In genomic region chr14:104194016-104194415, GRCh38 we compare ENCODE assay signal across 30 cellular contexts.
"Had no signal": no experiment of that assay in that cellular context is flagged by ENCODE, and none has a peak within 500 bp of the region (broad histone marks: within the 10 kb centered on the region; RNA-seq: fewer than 3 reads in every experiment).

No MANE protein-coding gene starts in this region.

- H3K4me1 Mint-ChIP-seq: activated naive CD4-positive, alpha-beta T cell treated with anti-CD3 and anti-CD28 coated beads, Interleukin-2, amount 10 ng/mL, durations not matched to agents 7 days and 5 days; central memory CD8-positive, alpha-beta T cell had no signal

- H3K4me3 ChIP-seq: ascending aorta, colonic mucosa, esophagus muscularis mucosa, gastrocnemius medialis, heart right ventricle had no signal

- H3K27me3 Mint-ChIP-seq: activated CD4-positive, alpha-beta memory T cell treated with anti-CD3 and anti-CD28 coated beads, Interleukin-2, amount 10 ng/mL, durations not matched to agents 7 days and 5 days; activated CD4-positive, alpha-beta T cell treated with anti-CD3 and anti-CD28 coated beads, Interleukin-2, amount 10 ng/mL, durations not matched to agents 7 days and 5 days; activated naive CD4-positive, alpha-beta T cell treated with anti-CD3 and anti-CD28 coated beads, Interleukin-2, amount 10 ng/mL, durations not matched to agents 7 days and 5 days; activated naive CD8-positive, alpha-beta T cell treated with anti-CD3 and anti-CD28 coated beads, Interleukin-2, amount 10 ng/mL, durations not matched to agents 7 days and 5 days; T-cell; T-helper 17 cell had no signal

- H3K27ac ChIP-seq: ascending aorta, brain microvascular endothelial cell, colonic mucosa, esophagus muscularis mucosa, foreskin keratinocyte, gastrocnemius medialis, heart right ventricle had no signal

- DNase-seq: activated CD4-positive, alpha-beta memory T cell treated with anti-CD3 and anti-CD28 coated beads, Interleukin-2, amount 10 ng/mL, durations not matched to agents 7 days and 5 days; activated CD4-positive, alpha-beta T cell treated with anti-CD3 and anti-CD28 coated beads for 1 hour; activated CD4-positive, alpha-beta T cell treated with anti-CD3 and anti-CD28 coated beads for 4 hours; activated CD4-positive, alpha-beta T cell treated with anti-CD3 and anti-CD28 coated beads, Interleukin-2, amount 10 ng/mL, durations not matched to agents 7 days and 5 days; activated CD4-positive, alpha-beta T cell treated with anti-CD3 and anti-CD28 coated beads, Interleukin-2, amount 50 U/mL, for 4 hours; activated CD8-positive, alpha-beta memory T cell treated with anti-CD3 and anti-CD28 coated beads, Interleukin-2, amount 50 U/mL, for 48 hours; activated gamma-delta T cell; activated naive CD4-positive, alpha-beta T cell; activated naive CD4-positive, alpha-beta T cell treated with anti-CD3 and anti-CD28 coated beads, Interleukin-2, amount 10 ng/mL, durations not matched to agents 7 days and 5 days; activated naive CD8-positive, alpha-beta T cell treated with anti-CD3 and anti-CD28 coated beads, Interleukin-2, amount 10 ng/mL, durations not matched to agents 7 days and 5 days; activated T-cell treated with anti-CD3 and anti-CD28 coated beads for 4 hours; activated T-cell treated with anti-CD3 and anti-CD28 coated beads, Interleukin-2, amount 50 U/mL, for 24 hours; activated T-cell treated with anti-CD3 and anti-CD28 coated beads, Interleukin-2, amount 50 U/mL, for 72 hours; brain microvascular endothelial cell; colonic mucosa; effector CD8-positive, alpha-beta T cell; erythroblast; foreskin keratinocyte; gastrocnemius medialis; heart right ventricle; SW 1271; T-cell; T-helper 17 cell; T1000 had no signal

- H3K4me1 ChIP-seq: ascending aorta, colonic mucosa, esophagus muscularis mucosa, foreskin keratinocyte, gastrocnemius medialis, heart right ventricle had no signal

- H3K36me3 Mint-ChIP-seq: activated naive CD4-positive, alpha-beta T cell treated with anti-CD3 and anti-CD28 coated beads, Interleukin-2, amount 10 ng/mL, durations not matched to agents 7 days and 5 days; activated naive CD4-positive, alpha-beta T cell treated with anti-CD3 and anti-CD28 coated beads, Interleukin-2, amount 50 U/mL, for 72 hours; activated naive CD8-positive, alpha-beta T cell treated with anti-CD3 and anti-CD28 coated beads, Interleukin-2, amount 10 ng/mL, durations not matched to agents 7 days and 5 days; T-cell; WTC11 had no signal

- H3K36me3 ChIP-seq: ascending aorta, brain microvascular endothelial cell, colonic mucosa, esophagus muscularis mucosa, gastrocnemius medialis, heart right ventricle had no signal

- H3K9me3 ChIP-seq: ascending aorta, colonic mucosa, esophagus muscularis mucosa, gastrocnemius medialis, heart right ventricle had no signal

- H3K9me3 Mint-ChIP-seq: activated CD4-positive, alpha-beta memory T cell treated with anti-CD3 and anti-CD28 coated beads, Interleukin-2, amount 10 ng/mL, durations not matched to agents 7 days and 5 days; activated CD4-positive, alpha-beta T cell treated with anti-CD3 and anti-CD28 coated beads, Interleukin-2, amount 10 ng/mL, durations not matched to agents 7 days and 5 days; activated naive CD4-positive, alpha-beta T cell treated with anti-CD3 and anti-CD28 coated beads, Interleukin-2, amount 10 ng/mL, durations not matched to agents 7 days and 5 days; activated naive CD4-positive, alpha-beta T cell treated with anti-CD3 and anti-CD28 coated beads, Interleukin-2, amount 50 U/mL, for 72 hours; activated naive CD8-positive, alpha-beta T cell treated with anti-CD3 and anti-CD28 coated beads, Interleukin-2, amount 10 ng/mL, durations not matched to agents 7 days and 5 days; activated T-cell treated with anti-CD3 and anti-CD28 coated beads, Interleukin-2, amount 50 U/mL, for 24 hours; activated T-cell treated with anti-CD3 and anti-CD28 coated beads, Interleukin-2, amount 50 U/mL, for 72 hours; central memory CD8-positive, alpha-beta T cell; T-cell; T-helper 2 cell treated with Interferon-gamma antibody and Interleukin-4, amounts not matched to agents 5 μg/mL and 100 μg/mL, for 36 hours; WTC11 had no signal

- H3K4me3 Mint-ChIP-seq: activated CD4-positive, alpha-beta memory T cell treated with anti-CD3 and anti-CD28 coated beads, Interleukin-2, amount 10 ng/mL, durations not matched to agents 7 days and 5 days; activated CD4-positive, alpha-beta T cell treated with anti-CD3 and anti-CD28 coated beads, Interleukin-2, amount 10 ng/mL, durations not matched to agents 7 days and 5 days; activated naive CD4-positive, alpha-beta T cell treated with anti-CD3 and anti-CD28 coated beads, Interleukin-2, amount 10 ng/mL, durations not matched to agents 7 days and 5 days; activated naive CD8-positive, alpha-beta T cell treated with anti-CD3 and anti-CD28 coated beads, Interleukin-2, amount 10 ng/mL, durations not matched to agents 7 days and 5 days; activated T-cell treated with anti-CD3 and anti-CD28 coated beads, Interleukin-2, amount 50 U/mL, for 24 hours; activated T-cell treated with anti-CD3 and anti-CD28 coated beads, Interleukin-2, amount 50 U/mL, for 72 hours; central memory CD8-positive, alpha-beta T cell; T-cell; T-helper 17 cell; T-helper 2 cell treated with Interferon-gamma antibody and Interleukin-4, amounts not matched to agents 5 μg/mL and 100 μg/mL, for 36 hours; WTC11 had no signal

- H3K27me3 ChIP-seq: ascending aorta, brain microvascular endothelial cell, colonic mucosa, gastrocnemius medialis had no signal

- H3K27ac Mint-ChIP-seq: activated CD4-positive, alpha-beta memory T cell treated with anti-CD3 and anti-CD28 coated beads, Interleukin-2, amount 10 ng/mL, durations not matched to agents 7 days and 5 days; activated CD4-positive, alpha-beta T cell treated with anti-CD3 and anti-CD28 coated beads, Interleukin-2, amount 10 ng/mL, durations not matched to agents 7 days and 5 days; activated naive CD4-positive, alpha-beta T cell treated with anti-CD3 and anti-CD28 coated beads, Interleukin-2, amount 10 ng/mL, durations not matched to agents 7 days and 5 days; activated T-cell treated with anti-CD3 and anti-CD28 coated beads, Interleukin-2, amount 50 U/mL, for 24 hours; activated T-cell treated with anti-CD3 and anti-CD28 coated beads, Interleukin-2, amount 50 U/mL, for 72 hours; T-cell; T-helper 17 cell; T-helper 2 cell treated with Interferon-gamma antibody and Interleukin-4, amounts not matched to agents 5 μg/mL and 100 μg/mL, for 36 hours had no signal
